1 cellular context compared by ENCODE assay signal in the genomic region with DNA sequence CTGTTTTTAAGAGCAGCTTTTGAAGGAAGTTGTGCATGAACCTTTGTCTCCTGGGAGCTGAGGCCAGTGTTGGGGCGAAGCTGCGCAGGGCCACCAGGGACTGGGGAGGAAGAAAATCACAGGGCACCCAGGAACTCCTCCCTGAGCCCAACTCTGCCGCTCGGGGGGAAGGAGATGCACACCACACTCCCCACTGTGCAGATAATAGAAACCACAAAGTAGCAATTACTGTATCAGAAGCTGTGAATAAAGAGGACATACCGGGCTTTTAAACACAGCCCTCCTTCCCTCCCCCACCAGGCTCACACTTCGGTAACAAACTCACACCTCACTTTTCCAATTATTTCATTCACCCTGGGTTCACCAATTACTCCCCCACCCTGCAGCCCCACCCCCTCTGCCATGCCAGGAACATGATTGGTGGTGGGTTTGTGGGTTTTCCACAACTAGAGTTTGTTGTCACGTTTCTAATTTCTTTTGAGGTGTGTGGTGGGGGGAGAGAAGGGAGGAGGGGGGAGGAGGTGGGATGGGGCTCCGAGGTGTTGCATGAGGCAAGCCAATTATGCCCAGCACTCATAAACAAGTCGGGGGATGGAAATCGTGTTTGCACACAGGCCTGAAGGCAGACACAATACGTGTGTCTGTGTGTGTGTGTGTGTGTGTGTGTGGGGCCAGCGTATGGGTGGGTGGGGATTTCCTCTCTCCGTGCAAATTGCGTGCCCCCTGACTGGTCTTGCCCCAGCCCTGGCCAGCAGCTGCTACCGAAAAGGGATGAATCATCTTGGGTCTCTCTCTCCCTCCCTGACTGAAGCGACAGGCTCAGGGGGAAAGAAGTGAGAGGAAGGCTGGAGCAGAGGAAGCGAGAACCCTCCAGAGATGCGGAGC.
TF ChIP-seq lines count a peak whose summit lies in the region.

No MANE protein-coding gene starts in this region.

TF ChIP-seq in K562, 482 proteins besides CTCF, POLR2A, EP300 and RAD21 (continued from another document):
- TF ChIP-seq, protein P1, sequence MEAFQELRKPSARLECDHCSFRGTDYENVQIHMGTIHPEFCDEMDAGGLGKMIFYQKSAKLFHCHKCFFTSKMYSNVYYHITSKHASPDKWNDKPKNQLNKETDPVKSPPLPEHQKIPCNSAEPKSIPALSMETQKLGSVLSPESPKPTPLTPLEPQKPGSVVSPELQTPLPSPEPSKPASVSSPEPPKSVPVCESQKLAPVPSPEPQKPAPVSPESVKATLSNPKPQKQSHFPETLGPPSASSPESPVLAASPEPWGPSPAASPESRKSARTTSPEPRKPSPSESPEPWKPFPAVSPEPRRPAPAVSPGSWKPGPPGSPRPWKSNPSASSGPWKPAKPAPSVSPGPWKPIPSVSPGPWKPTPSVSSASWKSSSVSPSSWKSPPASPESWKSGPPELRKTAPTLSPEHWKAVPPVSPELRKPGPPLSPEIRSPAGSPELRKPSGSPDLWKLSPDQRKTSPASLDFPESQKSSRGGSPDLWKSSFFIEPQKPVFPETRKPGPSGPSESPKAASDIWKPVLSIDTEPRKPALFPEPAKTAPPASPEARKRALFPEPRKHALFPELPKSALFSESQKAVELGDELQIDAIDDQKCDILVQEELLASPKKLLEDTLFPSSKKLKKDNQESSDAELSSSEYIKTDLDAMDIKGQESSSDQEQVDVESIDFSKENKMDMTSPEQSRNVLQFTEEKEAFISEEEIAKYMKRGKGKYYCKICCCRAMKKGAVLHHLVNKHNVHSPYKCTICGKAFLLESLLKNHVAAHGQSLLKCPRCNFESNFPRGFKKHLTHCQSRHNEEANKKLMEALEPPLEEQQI (IDR thresholded peaks at IDR 0.05): no peak
- TF ChIP-seq, protein P2, sequence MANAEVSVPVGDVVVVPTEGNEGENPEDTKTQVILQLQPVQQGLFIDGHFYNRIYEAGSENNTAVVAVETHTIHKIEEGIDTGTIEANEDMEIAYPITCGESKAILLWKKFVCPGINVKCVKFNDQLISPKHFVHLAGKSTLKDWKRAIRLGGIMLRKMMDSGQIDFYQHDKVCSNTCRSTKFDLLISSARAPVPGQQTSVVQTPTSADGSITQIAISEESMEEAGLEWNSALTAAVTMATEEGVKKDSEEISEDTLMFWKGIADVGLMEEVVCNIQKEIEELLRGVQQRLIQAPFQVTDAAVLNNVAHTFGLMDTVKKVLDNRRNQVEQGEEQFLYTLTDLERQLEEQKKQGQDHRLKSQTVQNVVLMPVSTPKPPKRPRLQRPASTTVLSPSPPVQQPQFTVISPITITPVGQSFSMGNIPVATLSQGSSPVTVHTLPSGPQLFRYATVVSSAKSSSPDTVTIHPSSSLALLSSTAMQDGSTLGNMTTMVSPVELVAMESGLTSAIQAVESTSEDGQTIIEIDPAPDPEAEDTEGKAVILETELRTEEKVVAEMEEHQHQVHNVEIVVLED (CRISPR knock-in tag; IDR thresholded peaks at IDR 0.05): no peak
- no peak for TF ChIP-seq FOXK2 (conservative IDR thresholded peaks at IDR 0.05 in 1 of 2, IDR thresholded peaks at IDR 0.05 in 1 of 2; ENCODE audit: low read depth in 2 of 2)
